8 cellular contexts compared by ENCODE assay signal in genomic region chr18:7568426-7568825, GRCh38. TPM values are rescaled to one million over a fixed set of nuclear protein-coding genes. Genes with fewer than 3 reads are reported as not detected.
DNase-seq lines count a peak whose midpoint lies in the region; ATAC-seq and TF ChIP-seq lines count a peak whose summit lies in the region.

No MANE protein-coding gene starts in this region.

- H3K4me1 ChIP-seq in cardiac muscle cell (ENCODE audit: low read depth) = peaks cover 18% of the 10 kb centered on the region

- H3K36me3 ChIP-seq in cardiac muscle cell = no peaks in the 10 kb centered on the region

- no peaks in the 10 kb centered on the region for H3K9me3 ChIP-seq in cardiac muscle cell (ENCODE audit: low read depth)

- peak; percentile 0 for ATAC-seq in omental fat pad (ENCODE audit: low FRiP score)

- peak; percentile 15 for TF ChIP-seq CTCF in cardiac muscle cell (IDR thresholded peaks at IDR 0.05; ENCODE audit: low read depth, low read length)
- no peak for TF ChIP-seq CTCF in omental fat pad (IDR thresholded peaks at IDR 0.05)

- peak overlapping the region; percentile 91 for H3K4me3 ChIP-seq in cardiac muscle cell

- DNase-seq in COR-L47 (lab: John Stamatoyannopoulos, UW) (peak; percentile 68), SK-N-DZ (ENCODE audit: low spot score) (peak; percentile 37), cardiac muscle cell (ENCODE audit: low read depth in 1 of 2, low spot score in 1 of 2) (peak; percentile 44 to 84), omental fat pad (ENCODE audit: low spot score) (peak; percentile 25), GM19240 (ENCODE audit: insufficient read length, low spot score) (no peak), NCI-H1694 (lab: John Stamatoyannopoulos, UW) (no peak), NCI-H2196 (lab: John Stamatoyannopoulos, UW; ENCODE audit: unreplicated experiment) (no peak), NCI-H226 (no peak)

- H3K27me3 ChIP-seq in cardiac muscle cell = no peaks in the 10 kb centered on the region

- peak overlapping the region; percentile 88 for H3K27ac ChIP-seq in cardiac muscle cell

RNA-seq across cellular contexts. Expression of gene PTPRM, which starts 1.3 kb away (rescaled TPM):
- 3.1 and 3.8 TPM in 2 replicates for polyA plus RNA-seq in SK-N-DZ (2014; cell fraction: cytosol; rRNA removed)
- polyA plus RNA-seq in SK-N-DZ (2014; cell fraction: nucleus; rRNA removed) = 3.4 and 9.7 TPM in 2 replicates
- 37.0 and 48.8 TPM in 2 replicates for total RNA-seq in cardiac muscle cell
- 26.5 and 32.2 TPM in 2 replicates for polyA plus RNA-seq in cardiac muscle cell
- total RNA-seq in omental fat pad = 100 to 1,000 TPM in 3 of 4 donors, 10 to 100 TPM in 1; 64.8 to 238 (median 144) TPM

Comparison
In these comparisons a context has a peak if more than half of its experiments do, and no peak if none do; other contexts are left out.
1. DNase-seq: peak in COR-L47 (single experiment), SK-N-DZ (single experiment), cardiac muscle cell (2 of 2) and omental fat pad (single experiment); none in GM19240 (single experiment), NCI-H1694 (single experiment), NCI-H2196 (single experiment) and NCI-H226 (single experiment).